In genomic region chr11:95304777-95305176, GRCh38 we compare ENCODE assay signal across 20 cellular contexts.
"Had no signal": no experiment of that assay in that cellular context is flagged by ENCODE, and none has a peak within 500 bp of the region (broad histone marks: within the 10 kb centered on the region; RNA-seq: fewer than 3 reads in every experiment).

No MANE protein-coding gene starts in this region.

- H3K27me3 Mint-ChIP-seq: activated CD4-positive, alpha-beta T cell treated with anti-CD3 and anti-CD28 coated beads, Interleukin-2, amount 10 ng/mL, durations not matched to agents 7 days and 5 days; activated T-cell treated with anti-CD3 and anti-CD28 coated beads, Interleukin-2, amount 50 U/mL, for 24 hours; central memory CD8-positive, alpha-beta T cell; naive B cell; stimulated activated naive CD8-positive, alpha-beta T cell treated with anti-CD3 and anti-CD28 coated beads, Interleukin-15, Interleukin-2, amounts not matched to agents 100 ng/mL and 50 ng/mL, for 24 hours had no signal

- H3K27me3 ChIP-seq: brain microvascular endothelial cell, colonic mucosa, foreskin keratinocyte, right atrium auricular region, tibial nerve had no signal

- H3K4me1 ChIP-seq: colonic mucosa, foreskin keratinocyte, prostate gland, right atrium auricular region had no signal

- H3K4me1 Mint-ChIP-seq: central memory CD8-positive, alpha-beta T cell had no signal

- H3K4me3 Mint-ChIP-seq: activated CD4-positive, alpha-beta T cell treated with anti-CD3 and anti-CD28 coated beads, Interleukin-2, amount 10 ng/mL, durations not matched to agents 7 days and 5 days; activated CD8-positive, alpha-beta T cell treated with anti-CD3 and anti-CD28 coated beads, Interleukin-2, amount 10 ng/mL, durations not matched to agents 7 days and 5 days; activated naive CD4-positive, alpha-beta T cell treated with anti-CD3 and anti-CD28 coated beads for 36 hours; activated T-cell treated with anti-CD3 and anti-CD28 coated beads, Interleukin-2, amount 50 U/mL, for 24 hours; central memory CD8-positive, alpha-beta T cell; endodermal cell; naive B cell; neural crest cell; stimulated activated naive CD8-positive, alpha-beta T cell treated with anti-CD3 and anti-CD28 coated beads, Interleukin-15, Interleukin-2, amounts not matched to agents 100 ng/mL and 50 ng/mL, for 24 hours had no signal

- DNase-seq: activated CD4-positive, alpha-beta T cell treated with anti-CD3 and anti-CD28 coated beads, Interleukin-2, amount 10 ng/mL, durations not matched to agents 7 days and 5 days; activated CD8-positive, alpha-beta T cell treated with anti-CD3 and anti-CD28 coated beads, Interleukin-2, amount 10 ng/mL, durations not matched to agents 7 days and 5 days; activated naive CD4-positive, alpha-beta T cell treated with anti-CD3 and anti-CD28 coated beads for 36 hours; activated T-cell treated with anti-CD3 and anti-CD28 coated beads, Interleukin-2, amount 50 U/mL, for 24 hours; aorta; brain microvascular endothelial cell; colonic mucosa; endodermal cell; foreskin keratinocyte; left ventricle myocardium superior; mesenchymal stem cell; mucosa of descending colon; naive B cell had no signal

- ATAC-seq: activated CD8-positive, alpha-beta T cell treated with anti-CD3 and anti-CD28 coated beads, Interleukin-2, amount 10 ng/mL, durations not matched to agents 7 days and 5 days; foreskin keratinocyte; left ventricle myocardium superior had no signal

- H3K36me3 ChIP-seq: brain microvascular endothelial cell, colonic mucosa, prostate gland, right atrium auricular region, tibial nerve had no signal

- H3K4me3 ChIP-seq: colonic mucosa, mucosa of descending colon, prostate gland, right atrium auricular region, tibial nerve had no signal

- H3K9me3 Mint-ChIP-seq: activated naive CD4-positive, alpha-beta T cell treated with anti-CD3 and anti-CD28 coated beads for 36 hours; activated T-cell treated with anti-CD3 and anti-CD28 coated beads, Interleukin-2, amount 50 U/mL, for 24 hours; central memory CD8-positive, alpha-beta T cell; naive B cell; stimulated activated naive CD8-positive, alpha-beta T cell treated with anti-CD3 and anti-CD28 coated beads, Interleukin-15, Interleukin-2, amounts not matched to agents 100 ng/mL and 50 ng/mL, for 24 hours had no signal

- H3K27ac Mint-ChIP-seq: activated CD4-positive, alpha-beta T cell treated with anti-CD3 and anti-CD28 coated beads, Interleukin-2, amount 10 ng/mL, durations not matched to agents 7 days and 5 days; activated CD8-positive, alpha-beta T cell treated with anti-CD3 and anti-CD28 coated beads, Interleukin-2, amount 10 ng/mL, durations not matched to agents 7 days and 5 days; activated naive CD4-positive, alpha-beta T cell treated with anti-CD3 and anti-CD28 coated beads for 36 hours; activated T-cell treated with anti-CD3 and anti-CD28 coated beads, Interleukin-2, amount 50 U/mL, for 24 hours; endodermal cell; stimulated activated naive CD8-positive, alpha-beta T cell treated with anti-CD3 and anti-CD28 coated beads, Interleukin-15, Interleukin-2, amounts not matched to agents 100 ng/mL and 50 ng/mL, for 24 hours had no signal

- H3K36me3 Mint-ChIP-seq: naive B cell had no signal

- H3K9me3 ChIP-seq: colonic mucosa, mucosa of descending colon, prostate gland, right atrium auricular region, tibial nerve had no signal

- H3K27ac ChIP-seq: brain microvascular endothelial cell, colonic mucosa, epithelial cell of prostate, foreskin keratinocyte, prostate gland, right atrium auricular region had no signal
